ENCODE assay signal across 2 cellular contexts in genomic region chr13:36954542-36954941, GRCh38.
TF ChIP-seq lines count a peak whose summit lies in the region.

No MANE protein-coding gene starts in this region.

TF ChIP-seq in endothelial cell of umbilical vein, 7 proteins besides CTCF, POLR2A, EP300 and RAD21:
- TF ChIP-seq JUN (IDR thresholded peaks at IDR 0.05; ENCODE audit: borderline replicate concordance, insufficient read depth, insufficient read length, low read depth) = no peak
- peak; percentile 68 for TF ChIP-seq GATA2 (IDR thresholded peaks at IDR 0.05; ENCODE audit: insufficient read depth, insufficient read length, low read depth, low read length)
- peak; percentile 21 for TF ChIP-seq FOS (IDR thresholded peaks at IDR 0.05; ENCODE audit: borderline replicate concordance, insufficient read depth, low read length)
- no peak for TF ChIP-seq MAX (IDR thresholded peaks at IDR 0.05; ENCODE audit: insufficient read depth, insufficient read length)
- no peak for TF ChIP-seq EZH2 (IDR thresholded peaks at IDR 0.05; ENCODE audit: borderline replicate concordance, low read depth, low read length, severe bottlenecking)
- TF ChIP-seq MYC (IDR thresholded peaks at IDR 0.05; ENCODE audit: low read depth, low read length) = no peak
- no peak for TF ChIP-seq POLR2AphosphoS5 (IDR thresholded peaks at IDR 0.05; ENCODE audit: insufficient read depth, low read depth, low read length)
TF ChIP-seq in endothelial cell of umbilical vein: peak in this region for 2.

TF ChIP-seq in GM23338, 12 proteins besides CTCF, POLR2A, EP300 and RAD21:
- TF ChIP-seq NANOG (IDR thresholded peaks at IDR 0.05; ENCODE audit: borderline replicate concordance) (no peak), STAT1 (IDR thresholded peaks at IDR 0.05; ENCODE audit: unreplicated experiment) (no peak), EZH2phosphoT487 (IDR thresholded peaks at IDR 0.05; ENCODE audit: unreplicated experiment) (no peak), ZNF331 (CRISPR knock-in tag; IDR thresholded peaks at IDR 0.05; ENCODE audit: low read depth) (no peak), JUNB (IDR thresholded peaks at IDR 0.05; ENCODE audit: unreplicated experiment) (no peak), EZH2 (IDR thresholded peaks at IDR 0.05; ENCODE audit: low read depth, unreplicated experiment) (no peak), REST (IDR thresholded peaks at IDR 0.05; ENCODE audit: unreplicated experiment) (no peak), ZNF462 (CRISPR knock-in tag; IDR thresholded peaks at IDR 0.05) (no peak), ZNF114 (CRISPR knock-in tag; IDR thresholded peaks at IDR 0.05) (no peak), CREB1 (CRISPR knock-in tag; IDR thresholded peaks at IDR 0.05; ENCODE audit: low read depth) (no peak), POLR2AphosphoS5 (IDR thresholded peaks at IDR 0.05; ENCODE audit: low read depth) (no peak), ETS1 (IDR thresholded peaks at IDR 0.05) (no peak)
